ENCODE assay signal across 19 cellular contexts in genomic region chr22:48744283-48744641, GRCh38.
DNase-seq lines count a peak whose midpoint lies in the region; ATAC-seq and TF ChIP-seq lines count a peak whose summit lies in the region.
"Had no signal": no experiment of that assay in that cellular context is flagged by ENCODE, and none has a peak within 500 bp of the region (broad histone marks: within the 10 kb centered on the region; RNA-seq: fewer than 3 reads in every experiment).

No MANE protein-coding gene starts in this region.

- H3K9me3 ChIP-seq in right atrium auricular region = no peaks in the 10 kb centered on the region
- H3K9me3 ChIP-seq in heart right ventricle = no peaks in the 10 kb centered on the region
- H3K9me3 ChIP-seq in hepatocyte (ENCODE audit: low read depth) = no peaks in the 10 kb centered on the region
- no peaks in the 10 kb centered on the region for H3K9me3 ChIP-seq in osteoblast (ENCODE audit: low read depth, low read length)
- H3K9me3 ChIP-seq: HAP-1 had no signal

- no peak for ATAC-seq in heart right ventricle
- ATAC-seq in WTC11 = no peak
- ATAC-seq in HG03097 (IDR thresholded peaks at IDR 0.05; ENCODE audit: low FRiP score, unreplicated experiment) = no peak
- ATAC-seq: GM12878, Panc1 had no signal

- CTCF ChIA-PET in WTC11 (lab: Charles Lee) = interaction anchor here (1.0 kb wide), 1 partner anchor 39 kb away, joined by 3 read pairs; no protein-coding TSS in a partner anchor

- H3K4me1 Mint-ChIP-seq in WTC11 = no peaks in the 10 kb centered on the region
- H3K4me1 Mint-ChIP-seq: B cell had no signal

- H2AFZ ChIP-seq in hepatocyte (no peak overlapping the region), osteoblast (ENCODE audit: low read length) (no peak overlapping the region)

- DNase-seq in right atrium auricular region (ENCODE audit: low spot score) (peak; percentile 32), heart right ventricle (no peak), hepatocyte (ENCODE audit: low spot score) (peak; percentile 2), osteoblast (ENCODE audit: insufficient read length, low spot score, missing footprints) (peak; percentile 74), 8988T (no peak), WTC11 (ENCODE audit: low spot score) (no peak)
- DNase-seq: ACHN; CD4-positive, alpha-beta memory T cell; DMS79; IMR-90; Kasumi-1; NCI-H1930; NCI-H446 treated with DMSO at 0.1 percent for 48 hours; NCI-H82 had no signal

- H3K27me3 Mint-ChIP-seq in WTC11 (ENCODE audit: low read depth) = no peaks in the 10 kb centered on the region
- H3K27me3 Mint-ChIP-seq: B cell; CD4-positive, alpha-beta memory T cell had no signal

- H3K4me1 ChIP-seq in right atrium auricular region (no peaks in the 10 kb centered on the region), heart right ventricle (no peaks in the 10 kb centered on the region), hepatocyte (ENCODE audit: insufficient read depth) (no peaks in the 10 kb centered on the region), osteoblast (ENCODE audit: insufficient read depth, low read length) (no peaks in the 10 kb centered on the region)
- H3K4me1 ChIP-seq: HAP-1 had no signal

- H3K4me3 ChIP-seq in right atrium auricular region (no peak overlapping the region), heart right ventricle (no peak overlapping the region), hepatocyte (no peak overlapping the region), osteoblast (ENCODE audit: insufficient read depth, low read length) (no peak overlapping the region)
- H3K4me3 ChIP-seq: GM12878, HAP-1 had no signal

- H3K79me2 ChIP-seq in hepatocyte (no peaks in the 10 kb centered on the region), osteoblast (ENCODE audit: insufficient read depth, low read length) (no peaks in the 10 kb centered on the region)

- no peak for TF ChIP-seq CTCF in right atrium auricular region (IDR thresholded peaks at IDR 0.05)
- no peak for TF ChIP-seq CTCF in heart right ventricle (IDR thresholded peaks at IDR 0.05)
- no peak for TF ChIP-seq CTCF in hepatocyte (IDR thresholded peaks at IDR 0.05; ENCODE audit: poor library complexity)
- no peak for TF ChIP-seq CTCF in osteoblast (IDR thresholded peaks at IDR 0.05; ENCODE audit: extremely low read depth, low read depth, low read length)
- TF ChIP-seq CTCF in WTC11 (IDR thresholded peaks at IDR 0.05) = no peak

- H3K4me3 Mint-ChIP-seq in WTC11 = no peak overlapping the region
- H3K4me3 Mint-ChIP-seq: B cell; CD4-positive, alpha-beta memory T cell had no signal

- H3K36me3 ChIP-seq in right atrium auricular region (no peaks in the 10 kb centered on the region), heart right ventricle (no peaks in the 10 kb centered on the region), hepatocyte (replicated peaks; ENCODE audit: insufficient read depth, low read depth) (no peaks in the 10 kb centered on the region), osteoblast (ENCODE audit: insufficient read depth, low read length) (no peaks in the 10 kb centered on the region)
- H3K36me3 ChIP-seq: HAP-1 had no signal

- no peak overlapping the region for H3K27ac Mint-ChIP-seq in WTC11
- H3K27ac Mint-ChIP-seq: B cell; CD4-positive, alpha-beta memory T cell had no signal

- H4K20me1 ChIP-seq in hepatocyte (ENCODE audit: insufficient read depth, poor library complexity, severe bottlenecking) (no peaks in the 10 kb centered on the region), osteoblast (ENCODE audit: insufficient read depth, low read length) (no peaks in the 10 kb centered on the region)

- POLR2A ChIA-PET in WTC11 (lab: Charles Lee) = no interaction called here

- H3K27ac ChIP-seq in right atrium auricular region (no peak overlapping the region), heart right ventricle (no peak overlapping the region), hepatocyte (no peak overlapping the region), osteoblast (ENCODE audit: low read depth, low read length) (no peak overlapping the region)

- intact Hi-C loops in heart right ventricle (cut with DNase I) = no loop called here

- peaks cover 3% of the 10 kb centered on the region; the same call in 1 of the 2 replicates for H3K36me3 Mint-ChIP-seq in WTC11
- H3K36me3 Mint-ChIP-seq: CD4-positive, alpha-beta memory T cell had no signal

- H3K9me3 Mint-ChIP-seq in WTC11 = peaks cover 2% of the 10 kb centered on the region

- no peaks in the 10 kb centered on the region for H3K9me2 ChIP-seq in hepatocyte (replicated peaks; ENCODE audit: insufficient read depth)

- H3K4me2 ChIP-seq in hepatocyte (no peak overlapping the region), osteoblast (ENCODE audit: insufficient read depth, low read length) (no peak overlapping the region)

- H3K27me3 ChIP-seq in right atrium auricular region = no peaks in the 10 kb centered on the region
- no peaks in the 10 kb centered on the region for H3K27me3 ChIP-seq in heart right ventricle
- no peaks in the 10 kb centered on the region for H3K27me3 ChIP-seq in hepatocyte
- no peaks in the 10 kb centered on the region for H3K27me3 ChIP-seq in osteoblast (ENCODE audit: insufficient read depth, low read length)

- WGBS in heart right ventricle, 2 donors = 90 to 93% methylated on average over 11 of the region's 11 CpGs
- 92% methylated on average over 11 of the region's 11 CpGs for WGBS in hepatocyte (ENCODE audit: low lambda C conversion rate, missing lambda C conversion rate)

TF ChIP-seq in WTC11, 78 proteins besides CTCF, POLR2A, EP300 and RAD21 (continues in another document):
- TF ChIP-seq TEAD4 (CRISPR knock-in tag; IDR thresholded peaks at IDR 0.05) (no peak), ZNF671 (CRISPR knock-in tag; IDR thresholded peaks at IDR 0.05) (no peak), TEAD1 (CRISPR knock-in tag; IDR thresholded peaks at IDR 0.05) (no peak), KAT7 (CRISPR knock-in tag; IDR thresholded peaks at IDR 0.05; ENCODE audit: borderline replicate concordance) (no peak), AR (CRISPR knock-in tag; IDR thresholded peaks at IDR 0.05) (no peak), STAT6 (CRISPR knock-in tag; conservative IDR thresholded peaks at IDR 0.05; ENCODE audit: low read depth) (no peak), MLX (CRISPR knock-in tag; IDR thresholded peaks at IDR 0.05) (no peak), HMGXB4 (CRISPR knock-in tag; IDR thresholded peaks at IDR 0.05) (no peak)

Comparison
In these comparisons a context has a peak if more than half of its experiments do, and no peak if none do; other contexts are left out.
1. DNase-seq: peak in right atrium auricular region (single experiment), hepatocyte (single experiment) and osteoblast (single experiment); none in heart right ventricle (0 of 2), 8988T (single experiment) and WTC11 (single experiment).